In genomic region chr5:160119905-160120266, GRCh38 we compare ENCODE assay signal across 9 cellular contexts. TPM values are rescaled to one million over a fixed set of nuclear protein-coding genes. Genes with fewer than 3 reads are reported as not detected.
A peak's percentile ranks its signal among the peaks of the same experiment; 100 is the strongest.
DNase-seq lines count a peak whose midpoint lies in the region; ATAC-seq and TF ChIP-seq lines count a peak whose summit lies in the region.
"Had no signal": no experiment of that assay in that cellular context is flagged by ENCODE, and none has a peak within 500 bp of the region (broad histone marks: within the 10 kb centered on the region; RNA-seq: fewer than 3 reads in every experiment).

No MANE protein-coding gene starts in this region.

- H3K36me3 ChIP-seq in rectal smooth muscle tissue (ENCODE audit: control insufficient read depth, insufficient read depth, low read length) (no peaks in the 10 kb centered on the region), prostate gland (no peaks in the 10 kb centered on the region)

- peak; percentile 1 for ATAC-seq in GM19025 (IDR thresholded peaks at IDR 0.05; ENCODE audit: low read depth, unreplicated experiment)
- peak; percentile 1 for ATAC-seq in HG03095 (IDR thresholded peaks at IDR 0.05; ENCODE audit: unreplicated experiment)
- ATAC-seq in central memory CD8-positive, alpha-beta T cell (replicated peaks; ENCODE audit: extremely low read depth, poor library complexity, severe bottlenecking), result no peak

- peak overlapping the region; percentile 86 for H3K4me3 Mint-ChIP-seq in central memory CD8-positive, alpha-beta T cell

- TF ChIP-seq CTCF in prostate gland (IDR thresholded peaks at IDR 0.05), result peak in 2 of 4 experiments; percentile 42 to 46

- peaks cover 10% of the 10 kb centered on the region for H3K4me1 Mint-ChIP-seq in central memory CD8-positive, alpha-beta T cell

- H3K4me3 ChIP-seq in rectal smooth muscle tissue (ENCODE audit: low read length), result peak overlapping the region; percentile 41
- H3K4me3 ChIP-seq in prostate gland, result no peak overlapping the region

- no peaks in the 10 kb centered on the region for H3K9me3 Mint-ChIP-seq in central memory CD8-positive, alpha-beta T cell

- H3K27ac Mint-ChIP-seq in central memory CD8-positive, alpha-beta T cell (ENCODE audit: low read depth), result peak overlapping the region; percentile 75

- peaks cover 20% of the 10 kb centered on the region for H3K36me3 Mint-ChIP-seq in central memory CD8-positive, alpha-beta T cell (ENCODE audit: insufficient read depth)

- H3K9ac ChIP-seq in rectal smooth muscle tissue (ENCODE audit: low read length), result no peak overlapping the region

- TF ChIP-seq POLR2A in prostate gland (IDR thresholded peaks at IDR 0.05), result no peak

- 9% methylated on average over 12 of the region's 12 CpGs for WGBS in prostate gland

- no peak overlapping the region for H3K27ac ChIP-seq in rectal smooth muscle tissue (ENCODE audit: low read depth, low read length)
- H3K27ac ChIP-seq in prostate gland, result no peak overlapping the region

- no peaks in the 10 kb centered on the region for H3K9me3 ChIP-seq in prostate gland
- H3K9me3 ChIP-seq: SJSA1 had no signal

- H3K27me3 ChIP-seq in rectal smooth muscle tissue (ENCODE audit: control insufficient read depth, insufficient read depth, low read length) (no peaks in the 10 kb centered on the region), prostate gland (replicated peaks; ENCODE audit: insufficient read depth) (no peaks in the 10 kb centered on the region)
- H3K27me3 ChIP-seq: SJSA1 had no signal

- H3K4me1 ChIP-seq in rectal smooth muscle tissue (ENCODE audit: control insufficient read depth, insufficient read depth, low read length), result peaks cover 3% of the 10 kb centered on the region
- H3K4me1 ChIP-seq in prostate gland (replicated peaks), result no peaks in the 10 kb centered on the region

- DNase-seq in central memory CD8-positive, alpha-beta T cell (ENCODE audit: low spot score in 2 of 2), result no peak
- DNase-seq in NCI-H2196 treated with DMSO at 0.1 percent for 48 hours (lab: John Stamatoyannopoulos, UW; ENCODE audit: unreplicated experiment) (no peak), prostate gland (ENCODE audit: low spot score) (no peak), SK-N-DZ (ENCODE audit: low spot score) (no peak)
- DNase-seq in central memory CD4-positive, alpha-beta T cell, result no peak

- intact Hi-C loops in prostate gland (cut with DNase I), result no loop called here

- H3K27me3 Mint-ChIP-seq in central memory CD8-positive, alpha-beta T cell, result peaks cover 15% of the 10 kb centered on the region

RNA-seq across cellular contexts. Expression of gene PWWP2A, which starts 0.6 kb away (rescaled TPM):
- 10 to 100 TPM; 41.1 to 72.5 TPM for total RNA-seq in prostate gland
- polyA plus RNA-seq in SK-N-DZ (2014; cell fraction: cytosol; rRNA removed), result 29.7 and 38.6 TPM in 2 replicates
- 28.4 and 33.5 TPM in 2 replicates for polyA plus RNA-seq in SK-N-DZ (2014; cell fraction: nucleus; rRNA removed)
